ENCODE assay signal across 25 cellular contexts in the genomic region with DNA sequence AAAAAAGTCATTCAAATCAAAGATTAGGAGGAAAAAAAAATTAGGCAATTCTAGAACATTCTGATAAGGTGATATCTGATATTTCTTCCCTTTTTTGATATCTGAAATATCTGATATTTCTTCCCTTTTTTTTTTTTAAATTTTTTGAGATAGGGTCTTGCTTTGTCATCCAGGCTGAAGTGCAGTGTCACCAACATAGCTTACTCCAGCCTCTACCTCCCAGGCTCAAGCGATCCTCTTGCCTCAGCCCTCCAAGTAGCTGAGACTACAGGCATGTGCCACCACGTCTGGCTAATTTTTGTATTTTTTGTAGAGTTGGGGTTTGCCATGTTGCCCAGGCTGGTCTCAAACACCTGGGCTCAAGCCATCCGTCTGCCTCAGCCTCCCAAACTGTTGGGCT.
"Had no signal": no experiment of that assay in that cellular context is flagged by ENCODE, and none has a peak within 500 bp of the region (broad histone marks: within the 10 kb centered on the region; RNA-seq: fewer than 3 reads in every experiment).

No MANE protein-coding gene starts in this region.

- H3K27ac ChIP-seq: ascending aorta, cardiac muscle cell, SK-N-MC had no signal

- H3K9me3 Mint-ChIP-seq: activated CD4-positive, alpha-beta memory T cell treated with anti-CD3 and anti-CD28 coated beads for 36 hours; activated naive CD4-positive, alpha-beta T cell treated with anti-CD3 and anti-CD28 coated beads, Interleukin-2, amount 50 U/mL, for 24 hours; activated naive CD8-positive, alpha-beta T cell treated with anti-CD3 and anti-CD28 coated beads, Interleukin-2, amount 10 ng/mL, durations not matched to agents 7 days and 5 days; activated T-cell treated with anti-CD3 and anti-CD28 coated beads, Interleukin-2, amount 50 U/mL, for 72 hours; activated T-helper 2 cell treated with anti-CD3 and anti-CD28 coated beads, Interferon-gamma antibody, Interleukin-2, Interleukin-4, amounts not matched to agents 10 μg/mL and 5 μg/mL and 100 μg/mL, durations not matched to agents 14 hours and 24 hours and 36 hours; central memory CD8-positive, alpha-beta T cell had no signal

- H3K4me3 Mint-ChIP-seq: activated CD4-positive, alpha-beta memory T cell treated with anti-CD3 and anti-CD28 coated beads for 36 hours; activated naive CD4-positive, alpha-beta T cell treated with anti-CD3 and anti-CD28 coated beads, Interleukin-2, amount 50 U/mL, for 24 hours; activated T-cell treated with anti-CD3 and anti-CD28 coated beads, Interleukin-2, amount 50 U/mL, for 72 hours; central memory CD8-positive, alpha-beta T cell had no signal

- DNase-seq: activated CD4-positive, alpha-beta memory T cell treated with anti-CD3 and anti-CD28 coated beads for 36 hours; activated CD4-positive, alpha-beta T cell treated with anti-CD3 and anti-CD28 coated beads, Interleukin-2, amount 50 U/mL, for 1 hour; activated gamma-delta T cell; activated naive CD4-positive, alpha-beta T cell treated with Interleukin-2 at 50 U/mL for 16 hours; activated naive CD8-positive, alpha-beta T cell treated with anti-CD3 and anti-CD28 coated beads, Interleukin-2, amount 10 ng/mL, durations not matched to agents 7 days and 5 days; activated T-cell treated with anti-CD3 and anti-CD28 coated beads, Interleukin-2, amount 50 U/mL, for 1 hour; activated T-cell treated with anti-CD3 and anti-CD28 coated beads, Interleukin-2, amount 50 U/mL, for 72 hours; amygdala; NCI-H1105; NCI-H1417 treated with DMSO at 0.1 percent for 48 hours; NCI-H187 treated with DMSO at 0.1 percent for 48 hours; NCI-H2081; NCI-H2171 treated with DMSO at 0.1 percent for 48 hours; NCI-H2227 treated with DMSO at 0.1 percent for 48 hours; NCI-H446 treated with DMSO at 0.1 percent for 48 hours; NCI-H524 treated with DMSO at 0.1 percent for 48 hours; NK-92 treated with Interleukin-12 subunit alpha and Interleukin-12 subunit beta, amount 100 ng/mL, for 24 hours; OCI-M1; Right ventricle myocardium superior had no signal

- H3K36me3 ChIP-seq: ascending aorta, cardiac muscle cell had no signal

- H3K27me3 ChIP-seq: ascending aorta, cardiac muscle cell had no signal

- H3K9me3 ChIP-seq: ascending aorta had no signal

- ATAC-seq: activated T-cell treated with anti-CD3 and anti-CD28 coated beads, Interleukin-2, amount 50 U/mL, for 72 hours had no signal

- H3K27ac Mint-ChIP-seq: activated CD4-positive, alpha-beta memory T cell treated with anti-CD3 and anti-CD28 coated beads for 36 hours; activated naive CD8-positive, alpha-beta T cell treated with anti-CD3 and anti-CD28 coated beads, Interleukin-2, amount 10 ng/mL, durations not matched to agents 7 days and 5 days; activated T-cell treated with anti-CD3 and anti-CD28 coated beads, Interleukin-2, amount 50 U/mL, for 72 hours; activated T-helper 2 cell treated with anti-CD3 and anti-CD28 coated beads, Interferon-gamma antibody, Interleukin-2, Interleukin-4, amounts not matched to agents 10 μg/mL and 5 μg/mL and 100 μg/mL, durations not matched to agents 14 hours and 24 hours and 36 hours had no signal

- H3K4me3 ChIP-seq: ascending aorta, cardiac muscle cell, SK-N-MC had no signal

- H3K27me3 Mint-ChIP-seq: activated CD4-positive, alpha-beta memory T cell treated with anti-CD3 and anti-CD28 coated beads for 36 hours; activated naive CD4-positive, alpha-beta T cell treated with anti-CD3 and anti-CD28 coated beads, Interleukin-2, amount 50 U/mL, for 24 hours; activated naive CD8-positive, alpha-beta T cell treated with anti-CD3 and anti-CD28 coated beads, Interleukin-2, amount 10 ng/mL, durations not matched to agents 7 days and 5 days; central memory CD8-positive, alpha-beta T cell had no signal

- H3K36me3 Mint-ChIP-seq: activated CD4-positive, alpha-beta memory T cell treated with anti-CD3 and anti-CD28 coated beads for 36 hours; activated naive CD4-positive, alpha-beta T cell treated with anti-CD3 and anti-CD28 coated beads, Interleukin-2, amount 50 U/mL, for 24 hours had no signal
